24 cellular contexts compared by ENCODE assay signal in genomic region chr1:78178816-78179215, GRCh38.
DNase-seq lines count a peak whose midpoint lies in the region; ATAC-seq, FAIRE-seq and TF ChIP-seq lines count a peak whose summit lies in the region.
"Had no signal": no experiment of that assay in that cellular context is flagged by ENCODE, and none has a peak within 500 bp of the region (broad histone marks: within the 10 kb centered on the region; RNA-seq: fewer than 3 reads in every experiment).

No MANE protein-coding gene starts in this region.

- TF ChIP-seq EP300 in GM12878 (IDR thresholded peaks at IDR 0.05; ENCODE audit: borderline replicate concordance in 1 of 2, control insufficient read depth in 1 of 2, low read depth in 2 of 2, low read length in 2 of 2), result no peak

- H3K36me3 ChIP-seq in GM12878 (ENCODE audit: control insufficient read depth in 2 of 2, insufficient read depth in 2 of 2, low read length in 1 of 2) (no peaks in the 10 kb centered on the region), trophoblast cell (ENCODE audit: control insufficient read depth in 1 of 2, insufficient read depth in 2 of 2, low read length in 2 of 2) (no peaks in the 10 kb centered on the region)
- H3K36me3 ChIP-seq: BE2C, BLaER1 had no signal

- no peak for TF ChIP-seq RAD21 in GM12878 (IDR thresholded peaks at IDR 0.05; ENCODE audit: insufficient read depth, low read depth, low read length)

- SMC1A ChIA-PET in GM12878 (lab: Charles Lee; ENCODE audit: uncharacterized antibody, unreplicated experiment), result no interaction called here

- H3K27me3 ChIP-seq in GM12878 (replicated peaks in 1 of 2; ENCODE audit: control insufficient read depth in 2 of 2, insufficient read depth in 2 of 2, low read length in 1 of 2) (no peaks in the 10 kb centered on the region), trophoblast cell (ENCODE audit: insufficient read depth, low read length) (no peaks in the 10 kb centered on the region), H9 (ENCODE audit: insufficient read depth, low read length) (no peaks in the 10 kb centered on the region)
- H3K27me3 ChIP-seq: BE2C, BLaER1 had no signal

- WGBS in GM12878 (ENCODE audit: insufficient coverage, insufficient replicate concordance, low lambda C conversion rate, missing lambda C conversion rate), result 41% methylated on average over 4 of the region's 4 CpGs
- WGBS in trophoblast cell (ENCODE audit: extremely low coverage, insufficient coverage, insufficient read length), result no CpG with 5 or more reads among the region's 4 CpGs
- no CpG with 5 or more reads among the region's 4 CpGs for WGBS in H9 (ENCODE audit: extremely low coverage, insufficient read length, low lambda C conversion rate)

- no peak overlapping the region for H2BK12ac ChIP-seq in trophoblast cell (ENCODE audit: low read length)
- H2BK12ac ChIP-seq in H9 (ENCODE audit: insufficient read length, low read depth, low read length), result no peak overlapping the region

- CTCF ChIA-PET in GM12878 (lab: Yijun Ruan, JAX), result no interaction called here

- no peak overlapping the region for H3K27ac ChIP-seq in GM12878 (ENCODE audit: control insufficient read depth, insufficient read depth)
- H3K27ac ChIP-seq in trophoblast cell (ENCODE audit: low read depth, low read length), result no peak overlapping the region
- H3K27ac ChIP-seq in H9 (ENCODE audit: insufficient read length, low read depth, low read length), result no peak overlapping the region
- H3K27ac ChIP-seq: 22Rv1, A549, BLaER1 had no signal

- H3K56ac ChIP-seq in H9 (ENCODE audit: insufficient read length, low read depth, low read length), result no peak overlapping the region

- no peaks in the 10 kb centered on the region for H3K4me1 ChIP-seq in GM12878 (ENCODE audit: control insufficient read depth, insufficient read depth, low read length)
- H3K4me1 ChIP-seq in trophoblast cell (ENCODE audit: control insufficient read depth in 1 of 2, insufficient read depth in 2 of 2, low read length in 2 of 2), result no peaks in the 10 kb centered on the region
- H3K4me1 ChIP-seq in H9 (ENCODE audit: insufficient read depth, low read length), result no peaks in the 10 kb centered on the region
- H3K4me1 ChIP-seq: A549, BE2C, BLaER1 had no signal

- H3K79me2 ChIP-seq in GM12878 (ENCODE audit: control insufficient read depth, insufficient read depth, low read length) (no peaks in the 10 kb centered on the region), trophoblast cell (ENCODE audit: control insufficient read depth, insufficient read depth, low read length, poor library complexity) (no peaks in the 10 kb centered on the region), H9 (ENCODE audit: insufficient read depth, low read length) (no peaks in the 10 kb centered on the region)

- H2BK5ac ChIP-seq in trophoblast cell (ENCODE audit: low read depth, low read length, poor library complexity), result no peak overlapping the region
- H2BK5ac ChIP-seq in H9 (ENCODE audit: insufficient read length, low read length), result no peak overlapping the region

- no peak overlapping the region for H2AFZ ChIP-seq in GM12878 (ENCODE audit: control insufficient read depth, low read depth, low read length)
- no peak overlapping the region for H2AFZ ChIP-seq in trophoblast cell (ENCODE audit: insufficient read depth, low read length, poor library complexity)
- H2AFZ ChIP-seq in H9 (ENCODE audit: low read length), result no peak overlapping the region

- no peaks in the 10 kb centered on the region for H3K23me2 ChIP-seq in H9 (ENCODE audit: insufficient read length, low read depth, low read length, poor library complexity, severe bottlenecking)

- TF ChIP-seq POLR2A in GM12878 (IDR thresholded peaks at IDR 0.05; ENCODE audit: low read depth, low read length), result no peak

- no peak overlapping the region for H3T11ph ChIP-seq in H9 (ENCODE audit: low read length)

- H3K9me3 ChIP-seq in GM12878 (replicated peaks; ENCODE audit: control insufficient read depth, insufficient read depth, low read length), result no peaks in the 10 kb centered on the region
- no peaks in the 10 kb centered on the region for H3K9me3 ChIP-seq in trophoblast cell (ENCODE audit: insufficient read depth, low read depth, low read length)
- H3K9me3 ChIP-seq in H9 (ENCODE audit: control insufficient read depth, low read depth, low read length), result no peaks in the 10 kb centered on the region
- H3K9me3 ChIP-seq: A549, BE2C, BLaER1 had no signal

- no peak for FAIRE-seq in GM12878 (lab: Jason Lieb, UNC)
- peak; percentile 32 for FAIRE-seq in urothelium cell line (lab: Jason Lieb, UNC)
- FAIRE-seq: A549, GM12891, GM18507 had no signal

- no peak overlapping the region for H3K4me3 ChIP-seq in GM12878
- no peak overlapping the region for H3K4me3 ChIP-seq in trophoblast cell (ENCODE audit: low read depth, low read length)
- H3K4me3 ChIP-seq: A549, BLaER1 had no signal

- no peak overlapping the region for H2BK120ac ChIP-seq in trophoblast cell (ENCODE audit: insufficient read depth, low read length, poor library complexity)
- no peak overlapping the region for H2BK120ac ChIP-seq in H9 (ENCODE audit: low read depth, low read length, poor library complexity, severe bottlenecking)

- H4K91ac ChIP-seq in trophoblast cell (ENCODE audit: low read depth, low read length), result no peak overlapping the region
- no peak overlapping the region for H4K91ac ChIP-seq in H9 (ENCODE audit: insufficient read length, low read depth, low read length)

- H3K4ac ChIP-seq in trophoblast cell (ENCODE audit: low read depth, low read length) (no peak overlapping the region), H9 (ENCODE audit: low read depth, low read length) (no peak overlapping the region)

- no peak overlapping the region for H2AK5ac ChIP-seq in trophoblast cell (ENCODE audit: low read length)
- no peak overlapping the region for H2AK5ac ChIP-seq in H9 (ENCODE audit: insufficient read length, low read length)

- H3K18ac ChIP-seq in trophoblast cell (ENCODE audit: low read length) (no peak overlapping the region), H9 (ENCODE audit: insufficient read length, low read depth, low read length) (no peak overlapping the region)

- RAD21 ChIA-PET in GM12878 (lab: Charles Lee; ENCODE audit: unreplicated experiment), result no interaction called here

- no peak overlapping the region for H4K5ac ChIP-seq in H9 (ENCODE audit: insufficient read length, low read depth, low read length)

- H2BK15ac ChIP-seq in H9 (ENCODE audit: low read depth, low read length), result no peak overlapping the region

- no peak for TF ChIP-seq CTCF in GM12878 (IDR thresholded peaks at IDR 0.05 in 2 of 3, conservative IDR thresholded peaks at IDR 0.05 in 1 of 3; ENCODE audit: control insufficient read depth in 2 of 3, extremely low read depth in 1 of 3, insufficient read depth in 1 of 3, low read depth in 3 of 3, low read length in 3 of 3)
- TF ChIP-seq CTCF in H9 (conservative IDR thresholded peaks at IDR 0.05), result no peak

- H3K36me3 Mint-ChIP-seq in H9 (ENCODE audit: insufficient read depth in 1 of 3, low read depth in 3 of 3), result no peaks in the 10 kb centered on the region
- H3K36me3 Mint-ChIP-seq: CD14-positive monocyte; CD4-positive, alpha-beta memory T cell; CD4-positive, CD25-positive, alpha-beta regulatory T cell; CD8-positive, alpha-beta memory T cell had no signal

- ATAC-seq in GM12878, result no peak
- ATAC-seq: A549 had no signal

- no peak overlapping the region for H4K12ac ChIP-seq in trophoblast cell (ENCODE audit: low read depth, low read length)

- in situ Hi-C loops in GM12878 (cut with MboI) (no loop called here), ACHN (cut with HindIII; ENCODE audit: low pct_ligation_motif_present, low pct_unique_long_range_greater_than_20kb, low sequenced_read_pairs) (no loop called here)

- no peak overlapping the region for H3K27ac Mint-ChIP-seq in H9
- H3K27ac Mint-ChIP-seq: CD14-positive monocyte; CD4-positive, alpha-beta memory T cell; CD4-positive, CD25-positive, alpha-beta regulatory T cell; CD8-positive, alpha-beta memory T cell had no signal

- DNase-seq in GM12878 (ENCODE audit: low read depth, low spot score) (no peak), trophoblast cell (no peak), urothelium cell line (ENCODE audit: low spot score) (no peak), H9 (no peak), ACHN (no peak)
- DNase-seq: BE2C; C1 segment of cervical spinal cord; CD4-positive, alpha-beta memory T cell; CD4-positive, CD25-positive, alpha-beta regulatory T cell; CD8-positive, alpha-beta memory T cell; COR-L47; DMS 273 treated with DMSO at 0.1 percent for 48 hours; DMS153; DMS53; DMS79; DND-41; EL; GDM1 had no signal

- H3K23ac ChIP-seq in trophoblast cell (ENCODE audit: low read length) (no peak overlapping the region), H9 (ENCODE audit: insufficient read length, low read depth, low read length) (no peak overlapping the region)

- intact Hi-C loops in GM12878 (cut with micrococcal nuclease; ENCODE audit: unreplicated experiment), result no loop called here

- peaks cover 6 to 8% of the 10 kb centered on the region in 2 experiments for H3K4me1 Mint-ChIP-seq in H9
- H3K4me1 Mint-ChIP-seq: CD14-positive monocyte; CD4-positive, alpha-beta memory T cell; CD4-positive, CD25-positive, alpha-beta regulatory T cell; CD8-positive, alpha-beta memory T cell had no signal

- no peak overlapping the region for H3K9ac ChIP-seq in GM12878 (ENCODE audit: control insufficient read depth, insufficient read depth, low read length)
- H3K9ac ChIP-seq in trophoblast cell (ENCODE audit: low read length), result peak overlapping the region; percentile 13
- H3K9ac ChIP-seq in H9 (ENCODE audit: extremely low read depth, insufficient read length, low read length), result no peak overlapping the region
- H3K9ac ChIP-seq: BLaER1 had no signal

- no peaks in the 10 kb centered on the region for H3K79me1 ChIP-seq in trophoblast cell (ENCODE audit: low read length)
- H3K79me1 ChIP-seq in H9 (ENCODE audit: insufficient read depth, low read depth, low read length, poor library complexity, severe bottlenecking), result no peaks in the 10 kb centered on the region

- no TSS peak for BruUV-seq in GM12878 (replicated peaks; lab: Mats Ljungman, UMichigan)

- H3K27me3 Mint-ChIP-seq in H9 (ENCODE audit: low read depth), result peaks cover 7% of the 10 kb centered on the region

- no peak overlapping the region for H3K4me3 Mint-ChIP-seq in H9
- H3K4me3 Mint-ChIP-seq: CD14-positive monocyte; CD4-positive, alpha-beta memory T cell; CD4-positive, CD25-positive, alpha-beta regulatory T cell; CD8-positive, alpha-beta memory T cell had no signal

- no peak overlapping the region for H3K14ac ChIP-seq in trophoblast cell (ENCODE audit: low read length)
- H3K14ac ChIP-seq in H9 (ENCODE audit: insufficient read depth, low read length), result no peak overlapping the region

- no peaks in the 10 kb centered on the region for H3K9me3 Mint-ChIP-seq in H9
- H3K9me3 Mint-ChIP-seq: CD4-positive, alpha-beta memory T cell; CD8-positive, alpha-beta memory T cell had no signal

- H4K8ac ChIP-seq in trophoblast cell (ENCODE audit: low read depth, low read length), result no peak overlapping the region
- no peak overlapping the region for H4K8ac ChIP-seq in H9 (replicated peaks; ENCODE audit: insufficient read length, low read depth, low read length)

- no peak overlapping the region for H2BK20ac ChIP-seq in H9 (ENCODE audit: low read depth, low read length, poor library complexity, severe bottlenecking)

- H3K4me2 ChIP-seq in GM12878 (ENCODE audit: control insufficient read depth, insufficient read depth) (no peak overlapping the region), trophoblast cell (ENCODE audit: low read length) (no peak overlapping the region), H9 (ENCODE audit: insufficient read depth, insufficient read length, low read length) (no peak overlapping the region)
- H3K4me2 ChIP-seq: A549, BLaER1 had no signal

- H4K20me1 ChIP-seq in GM12878 (ENCODE audit: control insufficient read depth, insufficient read depth) (no peaks in the 10 kb centered on the region), H9 (ENCODE audit: control insufficient read depth, insufficient read depth, insufficient read length) (no peaks in the 10 kb centered on the region)
- H4K20me1 ChIP-seq: BLaER1 had no signal

- POLR2A ChIA-PET in GM12878 (lab: Charles Lee), result no interaction called here
